9 cellular contexts compared by ENCODE assay signal in genomic region chr3:111548060-111548459, GRCh38. TPM values are rescaled to one million over a fixed set of nuclear protein-coding genes. Genes with fewer than 3 reads are reported as not detected.
DNase-seq lines count a peak whose midpoint lies in the region; ATAC-seq and TF ChIP-seq lines count a peak whose summit lies in the region.
"Had no signal": no experiment of that assay in that cellular context is flagged by ENCODE, and none has a peak within 500 bp of the region (broad histone marks: within the 10 kb centered on the region; RNA-seq: fewer than 3 reads in every experiment).

No MANE protein-coding gene starts in this region.

- 83 to 93% methylated on average over 1 of the region's 1 CpG for WGBS in endodermal cell (ENCODE audit: insufficient coverage in 1 of 2, insufficient read length in 1 of 2), 2 experiments
- 91 to 93% methylated on average over 1 of the region's 1 CpG for WGBS in aorta, 2 donors

- no peaks in the 10 kb centered on the region for H3K27me3 ChIP-seq in lower lobe of right lung (ENCODE audit: low read depth)
- no peaks in the 10 kb centered on the region for H3K27me3 ChIP-seq in endodermal cell (ENCODE audit: control insufficient read depth, insufficient read depth, low read length, poor library complexity, severe bottlenecking)
- peaks cover 0 to 2% of the 10 kb centered on the region in 2 donors for H3K27me3 ChIP-seq in aorta (ENCODE audit: control insufficient read depth in 1 of 2, insufficient read depth in 2 of 2, low read length in 1 of 2)

- H3K9ac ChIP-seq in endodermal cell (ENCODE audit: extremely low read depth, low read length, poor library complexity, severe bottlenecking), result no peak overlapping the region

- H3K27ac Mint-ChIP-seq in endodermal cell (no peak overlapping the region), endothelial cell (ENCODE audit: unreplicated experiment) (no peak overlapping the region)

- intact Hi-C loops in lower lobe of right lung (cut with DNase I) (no loop called here), aorta (cut with DNase I) (no loop called here)

- no peaks in the 10 kb centered on the region for H3K9me3 ChIP-seq in lower lobe of right lung
- no peaks in the 10 kb centered on the region for H3K9me3 ChIP-seq in endodermal cell (ENCODE audit: control insufficient read depth, low read length)
- no peaks in the 10 kb centered on the region for H3K9me3 ChIP-seq in aorta (ENCODE audit: control insufficient read depth, low read length)

- H3K36me3 ChIP-seq in lower lobe of right lung (no peaks in the 10 kb centered on the region), endodermal cell (ENCODE audit: control insufficient read depth, insufficient read depth, low read length) (no peaks in the 10 kb centered on the region), aorta (ENCODE audit: control insufficient read depth in 1 of 2, insufficient read depth in 2 of 2, low read length in 1 of 2) (no peaks in the 10 kb centered on the region)

- H3K9me3 Mint-ChIP-seq in endodermal cell (no peaks in the 10 kb centered on the region), endothelial cell (ENCODE audit: unreplicated experiment) (no peaks in the 10 kb centered on the region)

- TF ChIP-seq CTCF in lower lobe of right lung (IDR thresholded peaks at IDR 0.05), result no peak
- no peak for TF ChIP-seq CTCF in endodermal cell (conservative IDR thresholded peaks at IDR 0.05)
- TF ChIP-seq CTCF in endothelial cell (IDR thresholded peaks at IDR 0.05; ENCODE audit: unreplicated experiment), result no peak

- H3K36me3 Mint-ChIP-seq in endodermal cell (ENCODE audit: low read depth) (no peaks in the 10 kb centered on the region), endothelial cell (ENCODE audit: low read depth, unreplicated experiment) (no peaks in the 10 kb centered on the region)

- ATAC-seq in GM18502 (IDR thresholded peaks at IDR 0.05; ENCODE audit: poor library complexity, unreplicated experiment), result peak; percentile 76
- peak; percentile 68 for ATAC-seq in GM21515 (IDR thresholded peaks at IDR 0.05; ENCODE audit: unreplicated experiment)
- ATAC-seq in HG03520 (IDR thresholded peaks at IDR 0.05; ENCODE audit: unreplicated experiment), result peak; percentile 64
- ATAC-seq in lower lobe of right lung, result peak; percentile 49 to 56
- no peak for ATAC-seq in aorta (ENCODE audit: low FRiP score)

- H3K4me1 Mint-ChIP-seq in endodermal cell, result peaks cover 5% of the 10 kb centered on the region
- H3K4me1 Mint-ChIP-seq in endothelial cell (ENCODE audit: unreplicated experiment), result peaks cover 4% of the 10 kb centered on the region

- DNase-seq in lower lobe of right lung (no peak), endodermal cell (no peak), endothelial cell (ENCODE audit: low spot score) (no peak), aorta (no peak)
- DNase-seq in stimulated activated CD4-positive, alpha-beta T cell treated with anti-CD3 and anti-CD28 coated beads, Interleukin-4, amount 100 ng/mL, for 4 hours, result no peak

- no peaks in the 10 kb centered on the region for H3K27me3 Mint-ChIP-seq in endodermal cell (ENCODE audit: insufficient read depth)
- no peaks in the 10 kb centered on the region for H3K27me3 Mint-ChIP-seq in endothelial cell (ENCODE audit: unreplicated experiment)

- H3K4me1 ChIP-seq in lower lobe of right lung (no peaks in the 10 kb centered on the region), endodermal cell (ENCODE audit: control insufficient read depth, insufficient read depth, low read length) (no peaks in the 10 kb centered on the region), aorta (ENCODE audit: control insufficient read depth in 1 of 2, insufficient read depth in 2 of 2, low read length in 2 of 2) (no peaks in the 10 kb centered on the region)

- no peak overlapping the region for H3K4me3 ChIP-seq in lower lobe of right lung
- no peak overlapping the region for H3K4me3 ChIP-seq in endodermal cell (ENCODE audit: low read length)
- no peak overlapping the region for H3K4me3 ChIP-seq in aorta (ENCODE audit: low read length in 2 of 2)

- H3K4me3 Mint-ChIP-seq in endodermal cell (no peak overlapping the region), endothelial cell (ENCODE audit: unreplicated experiment) (no peak overlapping the region)

- no peak overlapping the region for H3K27ac ChIP-seq in lower lobe of right lung
- no peak overlapping the region for H3K27ac ChIP-seq in endodermal cell (ENCODE audit: low read depth, low read length)
- no peak overlapping the region for H3K27ac ChIP-seq in aorta (ENCODE audit: low read depth in 1 of 2, low read length in 2 of 2)

RNA-seq across cellular contexts. Expression of gene CD96, which starts 6.1 kb away (rescaled TPM):
- total RNA-seq in lower lobe of right lung (5.6 TPM), endodermal cell (not detected), endothelial cell (ENCODE audit: unreplicated experiment) (not detected), aorta (1 to 10 TPM; 1.8 to 4.8 TPM)
- polyA plus RNA-seq in endodermal cell (2013, experiment 1 of 2), result 0.39 TPM
- not detected for polyA plus RNA-seq in endodermal cell (2013, experiment 2 of 2)
- 1 to 10 TPM in 1 of 2 donors, under 1 TPM in 1; 0.10 to 1.6 TPM for polyA plus RNA-seq in aorta
- total RNA-seq: kidney epithelial cell had no signal

RNA-seq across cellular contexts. Expression of gene ZBED2, which starts 47.1 kb away (rescaled TPM):
- total RNA-seq in lower lobe of right lung (8.2 TPM), endodermal cell (not detected), endothelial cell (ENCODE audit: unreplicated experiment) (not detected), aorta (not detected)
- polyA plus RNA-seq in endodermal cell (2013, experiment 1 of 2), result not detected
- not detected for polyA plus RNA-seq in endodermal cell (2013, experiment 2 of 2)
- polyA plus RNA-seq in aorta, result not detected
